26 cellular contexts compared by ENCODE assay signal in the genomic region with DNA sequence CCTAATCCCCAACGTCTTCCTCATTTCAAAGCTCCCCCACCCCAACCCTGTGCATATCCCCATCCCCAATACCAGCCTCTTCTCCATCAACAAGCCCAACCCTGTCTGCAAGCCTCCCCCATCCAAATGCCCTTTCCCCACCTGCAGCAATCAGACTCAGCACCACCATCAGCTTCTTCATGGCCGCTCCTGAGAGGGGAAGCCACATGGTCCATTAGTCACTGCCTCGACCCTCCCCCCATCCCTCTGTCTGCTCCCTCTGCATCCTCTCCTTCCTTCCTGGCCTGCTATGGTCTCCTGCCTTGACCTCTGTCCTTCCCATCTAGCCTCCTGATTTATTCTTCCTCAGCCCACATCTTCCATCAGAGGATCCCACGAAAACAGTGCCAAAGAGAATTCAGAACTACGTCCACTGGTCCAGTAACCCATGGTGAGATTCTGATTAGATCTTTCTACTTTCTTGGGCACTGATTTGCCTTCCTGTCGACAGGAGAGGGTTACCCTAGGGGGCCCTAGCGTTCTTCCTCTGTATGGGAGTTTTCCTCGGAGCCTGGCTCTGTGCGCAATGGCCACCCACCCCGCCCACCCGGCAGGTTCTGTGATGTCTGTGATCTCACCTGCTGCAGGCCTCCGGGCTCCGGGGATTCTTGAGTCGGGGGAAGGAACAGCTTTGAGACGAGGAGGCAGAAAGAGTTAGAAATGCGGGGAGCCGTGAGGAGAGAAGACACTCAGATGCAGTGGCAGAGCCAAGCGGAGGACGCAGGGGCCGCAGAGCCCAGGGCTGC. TPM values are rescaled to one million over a fixed set of nuclear protein-coding genes. Genes with fewer than 3 reads are reported as not detected.
A peak's percentile ranks its signal among the peaks of the same experiment; 100 is the strongest.
DNase-seq lines count a peak whose midpoint lies in the region; FAIRE-seq and TF ChIP-seq lines count a peak whose summit lies in the region.
"Had no signal": no experiment of that assay in that cellular context is flagged by ENCODE, and none has a peak within 500 bp of the region (broad histone marks: within the 10 kb centered on the region; RNA-seq: fewer than 3 reads in every experiment).

No MANE protein-coding gene starts in this region.

- no peak for TF ChIP-seq EP300 in transverse colon (IDR thresholded peaks at IDR 0.05; ENCODE audit: low read depth)

- H3K27ac ChIP-seq in HUES6 (ENCODE audit: low read depth, low read length): no peak overlapping the region
- H3K27ac ChIP-seq in endodermal cell (ENCODE audit: low read depth, low read length): no peak overlapping the region
- H3K27ac ChIP-seq in transverse colon: no peak overlapping the region
- H3K27ac ChIP-seq: cardiac muscle cell, neutrophil, testis had no signal

- H3K9me3 Mint-ChIP-seq in endodermal cell (no peaks in the 10 kb centered on the region), nephron (no peaks in the 10 kb centered on the region)

- H3K36me3 Mint-ChIP-seq in endodermal cell (ENCODE audit: low read depth): no peaks in the 10 kb centered on the region
- peaks cover 6% of the 10 kb centered on the region for H3K36me3 Mint-ChIP-seq in nephron (ENCODE audit: low read depth)
- H3K36me3 Mint-ChIP-seq: CD8-positive, alpha-beta memory T cell had no signal

- TF ChIP-seq CTCF in endodermal cell (conservative IDR thresholded peaks at IDR 0.05): peak; percentile 30
- no peak for TF ChIP-seq CTCF in nephron (IDR thresholded peaks at IDR 0.05; ENCODE audit: unreplicated experiment in 3 of 3)
- no peak for TF ChIP-seq CTCF in transverse colon (IDR thresholded peaks at IDR 0.05)

- intact Hi-C loops in transverse colon (cut with DNase I; ENCODE audit: low total_unique reads): no loop called here

- peaks cover 20% of the 10 kb centered on the region for H3K4me1 ChIP-seq in HUES6 (ENCODE audit: control insufficient read depth, insufficient read depth, low read length)
- H3K4me1 ChIP-seq in endodermal cell (ENCODE audit: control insufficient read depth, insufficient read depth, low read length): no peaks in the 10 kb centered on the region
- H3K4me1 ChIP-seq in transverse colon: no peaks in the 10 kb centered on the region

- peaks cover 2% of the 10 kb centered on the region for H3K4me1 Mint-ChIP-seq in endodermal cell
- H3K4me1 Mint-ChIP-seq in nephron: no peaks in the 10 kb centered on the region
- H3K4me1 Mint-ChIP-seq: CD8-positive, alpha-beta memory T cell had no signal

- no peak overlapping the region for H3K4me3 ChIP-seq in HUES6 (ENCODE audit: low read depth, low read length)
- H3K4me3 ChIP-seq in endodermal cell (ENCODE audit: low read length): no peak overlapping the region
- no peak overlapping the region for H3K4me3 ChIP-seq in transverse colon
- H3K4me3 ChIP-seq: cardiac muscle cell, testis had no signal

- H3K9me3 ChIP-seq in HUES6 (ENCODE audit: control insufficient read depth, insufficient read depth, low read depth, low read length) (no peaks in the 10 kb centered on the region), endodermal cell (ENCODE audit: control insufficient read depth, low read length) (no peaks in the 10 kb centered on the region), transverse colon (no peaks in the 10 kb centered on the region)
- H3K9me3 ChIP-seq: neutrophil, testis had no signal

- TF ChIP-seq POLR2A in transverse colon (IDR thresholded peaks at IDR 0.05): no peak

- H3K36me3 ChIP-seq in HUES6 (ENCODE audit: control insufficient read depth, insufficient read depth, low read length): no peaks in the 10 kb centered on the region
- H3K36me3 ChIP-seq in endodermal cell (ENCODE audit: control insufficient read depth, insufficient read depth, low read length): no peaks in the 10 kb centered on the region
- no peaks in the 10 kb centered on the region for H3K36me3 ChIP-seq in transverse colon
- H3K36me3 ChIP-seq: cardiac muscle cell, neutrophil had no signal

- peak; percentile 62 for FAIRE-seq in urothelium cell line (lab: Jason Lieb, UNC)
- FAIRE-seq: frontal cortex, GM12892 had no signal

- WGBS in endodermal cell (ENCODE audit: insufficient coverage in 1 of 2, insufficient read length in 1 of 2), 2 experiments: 72 to 81% methylated on average over 11 to 20 of the region's 20 CpGs
- WGBS in transverse colon (ENCODE audit: low coverage in 1 of 2), 2 donors: 41 to 46% methylated on average over 5 to 20 of the region's 20 CpGs

- in situ Hi-C loops in transverse colon (cut with MboI; ENCODE audit: low pct_ligation_motif_present in 1 of 4, low pct_unique_long_range_greater_than_20kb in 1 of 4, low sequenced_read_pairs in 3 of 4): no loop called here

- H3K4me3 Mint-ChIP-seq in endodermal cell: no peak overlapping the region
- peak overlapping the region in 2 of 3 experiments; percentile 29 to 31 for H3K4me3 Mint-ChIP-seq in nephron
- H3K4me3 Mint-ChIP-seq: CD8-positive, alpha-beta memory T cell had no signal

- DNase-seq in endodermal cell (peak; percentile 73), urothelium cell line (ENCODE audit: low spot score) (peak; percentile 54), transverse colon (no peak), activated gamma-delta T cell (lab: John Stamatoyannopoulos, UW) (no peak)
- no peak for DNase-seq in stimulated activated CD8-positive, alpha-beta memory T cell treated with anti-CD3 and anti-CD28 coated beads, Interleukin-4, amount 100 ng/mL, for 48 hours
- DNase-seq: activated CD4-positive, alpha-beta T cell treated with anti-CD3 and anti-CD28 coated beads, Interleukin-2, amount 50 U/mL, for 4 hours; amniotic stem cell; CD8-positive, alpha-beta memory T cell; erythroblast; KG1; left colon; MV-4-11; NCI-H1694 treated with DMSO at 0.1 percent for 48 hours; NCI-H774; SIG-M5; testis had no signal

- H3K9ac ChIP-seq in HUES6 (ENCODE audit: low read length) (peak overlapping the region; percentile 13), endodermal cell (ENCODE audit: extremely low read depth, low read length, poor library complexity, severe bottlenecking) (no peak overlapping the region)

- no peak overlapping the region for H3K27ac Mint-ChIP-seq in endodermal cell
- H3K27ac Mint-ChIP-seq in nephron: peak overlapping the region in 2 of 3 experiments; percentile 5 to 47

- peaks cover 5% of the 10 kb centered on the region for H3K27me3 ChIP-seq in HUES6 (ENCODE audit: control insufficient read depth, insufficient read depth, low read length)
- H3K27me3 ChIP-seq in endodermal cell (ENCODE audit: control insufficient read depth, insufficient read depth, low read length, poor library complexity, severe bottlenecking): no peaks in the 10 kb centered on the region
- H3K27me3 ChIP-seq in transverse colon: peaks cover 40% of the 10 kb centered on the region
- H3K27me3 ChIP-seq: cardiac muscle cell, testis had no signal

- H3K27me3 Mint-ChIP-seq in endodermal cell (ENCODE audit: insufficient read depth): peaks cover 24% of the 10 kb centered on the region
- peaks cover 16% of the 10 kb centered on the region for H3K27me3 Mint-ChIP-seq in nephron (ENCODE audit: low read depth)

RNA-seq across cellular contexts. Expression of gene KLK6, which starts 1.3 kb away (rescaled TPM):
- under 1 TPM; 0.86 to 0.93 TPM for total RNA-seq in endodermal cell
- polyA plus RNA-seq in endodermal cell (2013, experiment 1 of 2): 1.0 TPM
- 1.1 TPM for polyA plus RNA-seq in endodermal cell (2013, experiment 2 of 2)
- not detected for total RNA-seq in transverse colon
- total RNA-seq: CD8-positive, alpha-beta memory T cell; frontal cortex; H4; left colon; mononuclear cell; T-helper 1 cell treated with Interleukin-12 subunit alpha and Interleukin-12 subunit beta and Interleukin-4 antibody, amounts not matched to agents 30 ng/mL and 1 ng/mL, for 36 hours had no signal
- polyA plus RNA-seq: CD8-positive, alpha-beta memory T cell had no signal

RNA-seq across cellular contexts. Expression of gene KLK5, which starts 15.3 kb away (rescaled TPM):
- not detected for total RNA-seq in endodermal cell
- polyA plus RNA-seq in endodermal cell (2013, experiment 1 of 2): not detected
- polyA plus RNA-seq in endodermal cell (2013, experiment 2 of 2): not detected
- total RNA-seq in transverse colon: not detected
- total RNA-seq: cardiac muscle cell; CD8-positive, alpha-beta memory T cell; frontal cortex; H4; left colon; mononuclear cell; T-helper 1 cell treated with Interleukin-12 subunit alpha and Interleukin-12 subunit beta and Interleukin-4 antibody, amounts not matched to agents 30 ng/mL and 1 ng/mL, for 36 hours had no signal
- polyA plus RNA-seq: cardiac muscle cell; CD8-positive, alpha-beta memory T cell had no signal

RNA-seq across cellular contexts. Expression of gene KLK7, which starts 15.6 kb away (rescaled TPM):
- not detected for total RNA-seq in endodermal cell
- not detected for polyA plus RNA-seq in endodermal cell (2013, experiment 1 of 2)
- not detected for polyA plus RNA-seq in endodermal cell (2013, experiment 2 of 2)
- total RNA-seq in transverse colon: not detected
- total RNA-seq: cardiac muscle cell; CD8-positive, alpha-beta memory T cell; frontal cortex; H4; left colon; mononuclear cell; T-helper 1 cell treated with Interleukin-12 subunit alpha and Interleukin-12 subunit beta and Interleukin-4 antibody, amounts not matched to agents 30 ng/mL and 1 ng/mL, for 36 hours had no signal
- polyA plus RNA-seq: CD8-positive, alpha-beta memory T cell had no signal

RNA-seq across cellular contexts. Expression of gene KLK8, which starts 33.3 kb away (rescaled TPM):
- total RNA-seq in endodermal cell (1 to 10 TPM in 1 of 2 donors, not detected in 1; 1.1 TPM), transverse colon (not detected)
- 0.64 TPM for polyA plus RNA-seq in endodermal cell (2013, experiment 1 of 2)
- polyA plus RNA-seq in endodermal cell (2013, experiment 2 of 2): 1.0 TPM
- total RNA-seq: cardiac muscle cell; CD8-positive, alpha-beta memory T cell; frontal cortex; H4; left colon; mononuclear cell; renal cortical epithelial cell; T-helper 1 cell treated with Interleukin-12 subunit alpha and Interleukin-12 subunit beta and Interleukin-4 antibody, amounts not matched to agents 30 ng/mL and 1 ng/mL, for 36 hours had no signal
- polyA plus RNA-seq: cardiac muscle cell; CD8-positive, alpha-beta memory T cell had no signal

RNA-seq across cellular contexts. Expression of gene KLK10, which starts 51.4 kb away (rescaled TPM):
- total RNA-seq in endodermal cell (under 1 TPM; 0.46 to 0.91 TPM), transverse colon (1 to 10 TPM in 1 of 4 donors, under 1 TPM in 1, not detected in 2; 0.27 to 1.3 TPM)
- 0.50 TPM for polyA plus RNA-seq in endodermal cell (2013, experiment 1 of 2)
- 0.21 TPM for polyA plus RNA-seq in endodermal cell (2013, experiment 2 of 2)
- total RNA-seq: CD8-positive, alpha-beta memory T cell; frontal cortex; H4; mononuclear cell; T-helper 1 cell treated with Interleukin-12 subunit alpha and Interleukin-12 subunit beta and Interleukin-4 antibody, amounts not matched to agents 30 ng/mL and 1 ng/mL, for 36 hours had no signal
- polyA plus RNA-seq: cardiac muscle cell; CD8-positive, alpha-beta memory T cell had no signal

Comparison
In these comparisons a context has a peak if more than half of its experiments do, and no peak if none do; other contexts are left out.
1. DNase-seq: peak in endodermal cell (single experiment) and urothelium cell line (single experiment); none in transverse colon (single experiment), activated gamma-delta T cell (single experiment) and stimulated activated CD8-positive, alpha-beta memory T cell treated with anti-CD3 and anti-CD28 coated beads, Interleukin-4, amount 100 ng/mL, for 48 hours (single experiment).